19 cellular contexts compared by ENCODE assay signal in genomic region chr14:63283501-63284248, GRCh38. TPM values are rescaled to one million over a fixed set of nuclear protein-coding genes. Genes with fewer than 3 reads are reported as not detected.
DNase-seq lines count a peak whose midpoint lies in the region; ATAC-seq and TF ChIP-seq lines count a peak whose summit lies in the region.
"Had no signal": no experiment of that assay in that cellular context is flagged by ENCODE, and none has a peak within 500 bp of the region (broad histone marks: within the 10 kb centered on the region; RNA-seq: fewer than 3 reads in every experiment).

No MANE protein-coding gene starts in this region.

- no peak overlapping the region for H3K27ac ChIP-seq in CD4-positive, CD25-positive, alpha-beta regulatory T cell (ENCODE audit: insufficient read depth, low read length, poor library complexity, severe bottlenecking)
- H3K27ac ChIP-seq in muscle layer of duodenum (ENCODE audit: low read length): peak overlapping the region; percentile 7
- no peak overlapping the region for H3K27ac ChIP-seq in CD4-positive, alpha-beta T cell (ENCODE audit: low read depth, low read length)

- H3K4me3 Mint-ChIP-seq in CD4-positive, CD25-positive, alpha-beta regulatory T cell: no peak overlapping the region
- no peak overlapping the region for H3K4me3 Mint-ChIP-seq in CD4-positive, alpha-beta T cell
- H3K4me3 Mint-ChIP-seq: activated CD4-positive, alpha-beta T cell treated with anti-CD3 and anti-CD28 coated beads, Interleukin-2, amount 10 ng/mL, durations not matched to agents 24 days and 14 days; CD8-positive, alpha-beta memory T cell had no signal

- no peaks in the 10 kb centered on the region for H3K36me3 Mint-ChIP-seq in CD4-positive, CD25-positive, alpha-beta regulatory T cell
- no peaks in the 10 kb centered on the region for H3K36me3 Mint-ChIP-seq in CD4-positive, alpha-beta T cell (ENCODE audit: low read depth)
- H3K36me3 Mint-ChIP-seq: CD8-positive, alpha-beta memory T cell had no signal

- intact Hi-C loops in CD4-positive, alpha-beta T cell (cut with DNase I, micrococcal nuclease): no loop called here

- no peak for ATAC-seq in CD4-positive, CD25-positive, alpha-beta regulatory T cell (ENCODE audit: low read depth in 2 of 2)
- peak; percentile 37 for ATAC-seq in HG02588 (IDR thresholded peaks at IDR 0.05; ENCODE audit: unreplicated experiment)
- ATAC-seq in CD4-positive, alpha-beta T cell (ENCODE audit: poor library complexity): no peak
- no peak for ATAC-seq in HG03039 (IDR thresholded peaks at IDR 0.05; ENCODE audit: unreplicated experiment)

- CTCF ChIA-PET in CD4-positive, alpha-beta T cell (lab: Charles Lee): no interaction called here

- DNase-seq in CD4-positive, CD25-positive, alpha-beta regulatory T cell: no peak
- DNase-seq in adipocyte (ENCODE audit: low read depth) (no peak), NCI-H1694 (lab: John Stamatoyannopoulos, UW) (no peak), T1000 (lab: John Stamatoyannopoulos, UW) (no peak)
- DNase-seq in CD4-positive, alpha-beta T cell: no peak
- DNase-seq: activated CD4-positive, alpha-beta T cell treated with anti-CD3 and anti-CD28 coated beads, Interleukin-2, amount 10 ng/mL, durations not matched to agents 24 days and 14 days; activated CD8-positive, alpha-beta memory T cell treated with anti-CD3 and anti-CD28 coated beads, Interleukin-2, amount 50 U/mL, for 48 hours; aorta; CD8-positive, alpha-beta memory T cell; Peyer's patch; retina; stimulated activated naive CD4-positive, alpha-beta T cell; transverse colon had no signal

- H3K27me3 Mint-ChIP-seq in CD4-positive, CD25-positive, alpha-beta regulatory T cell: peaks cover 2% of the 10 kb centered on the region
- no peaks in the 10 kb centered on the region for H3K27me3 Mint-ChIP-seq in CD4-positive, alpha-beta T cell

- TF ChIP-seq CTCF in CD4-positive, alpha-beta T cell (IDR thresholded peaks at IDR 0.05): no peak

- no peak overlapping the region for H3K9ac ChIP-seq in adipocyte (ENCODE audit: low read length)

- no peaks in the 10 kb centered on the region for H3K4me1 Mint-ChIP-seq in CD4-positive, CD25-positive, alpha-beta regulatory T cell
- no peaks in the 10 kb centered on the region for H3K4me1 Mint-ChIP-seq in CD4-positive, alpha-beta T cell (ENCODE audit: low read depth)
- H3K4me1 Mint-ChIP-seq: activated CD4-positive, alpha-beta T cell treated with anti-CD3 and anti-CD28 coated beads, Interleukin-2, amount 10 ng/mL, durations not matched to agents 24 days and 14 days; CD8-positive, alpha-beta memory T cell had no signal

- no peak overlapping the region for H3K27ac Mint-ChIP-seq in CD4-positive, CD25-positive, alpha-beta regulatory T cell
- H3K27ac Mint-ChIP-seq in CD4-positive, alpha-beta T cell: no peak overlapping the region
- H3K27ac Mint-ChIP-seq: activated CD4-positive, alpha-beta T cell treated with anti-CD3 and anti-CD28 coated beads, Interleukin-2, amount 10 ng/mL, durations not matched to agents 24 days and 14 days; CD8-positive, alpha-beta memory T cell had no signal

- H3K4me1 ChIP-seq in CD4-positive, CD25-positive, alpha-beta regulatory T cell (ENCODE audit: control insufficient read depth, insufficient read depth, low read length, poor library complexity, severe bottlenecking): no peaks in the 10 kb centered on the region
- H3K4me1 ChIP-seq in adipocyte (ENCODE audit: control insufficient read depth, insufficient read depth, low read length): peaks cover 5% of the 10 kb centered on the region
- peaks cover 0 to 30% of the 10 kb centered on the region in 2 donors for H3K4me1 ChIP-seq in muscle layer of duodenum (ENCODE audit: control insufficient read depth in 1 of 2, insufficient read depth in 2 of 2, low read length in 2 of 2)
- H3K4me1 ChIP-seq: Peyer's patch had no signal

- H3K9me3 Mint-ChIP-seq in CD4-positive, CD25-positive, alpha-beta regulatory T cell: no peaks in the 10 kb centered on the region
- H3K9me3 Mint-ChIP-seq in CD4-positive, alpha-beta T cell: no peaks in the 10 kb centered on the region
- H3K9me3 Mint-ChIP-seq: activated CD4-positive, alpha-beta T cell treated with anti-CD3 and anti-CD28 coated beads, Interleukin-2, amount 10 ng/mL, durations not matched to agents 24 days and 14 days; CD8-positive, alpha-beta memory T cell had no signal

- H3K9me3 ChIP-seq in CD4-positive, CD25-positive, alpha-beta regulatory T cell (ENCODE audit: control insufficient read depth in 2 of 2, low read length in 2 of 2): no peaks in the 10 kb centered on the region
- H3K9me3 ChIP-seq in adipocyte (ENCODE audit: control insufficient read depth, low read length): no peaks in the 10 kb centered on the region
- no peaks in the 10 kb centered on the region for H3K9me3 ChIP-seq in muscle layer of duodenum (ENCODE audit: control insufficient read depth in 1 of 2, low read length in 2 of 2)
- H3K9me3 ChIP-seq in CD4-positive, alpha-beta T cell (ENCODE audit: control insufficient read depth, low read length): no peaks in the 10 kb centered on the region
- H3K9me3 ChIP-seq: Peyer's patch, transverse colon had no signal

- POLR2A ChIA-PET in CD4-positive, alpha-beta T cell (lab: Charles Lee): no interaction called here

- H3K36me3 ChIP-seq in CD4-positive, CD25-positive, alpha-beta regulatory T cell (ENCODE audit: control insufficient read depth, insufficient read depth, low read length): no peaks in the 10 kb centered on the region
- H3K36me3 ChIP-seq in adipocyte (ENCODE audit: control insufficient read depth, insufficient read depth, low read length, severe bottlenecking) (no peaks in the 10 kb centered on the region), muscle layer of duodenum (ENCODE audit: control insufficient read depth in 1 of 2, insufficient read depth in 2 of 2, low read length in 2 of 2) (peaks cover 0 to 6% of the 10 kb centered on the region in 2 donors)
- H3K36me3 ChIP-seq: Peyer's patch, transverse colon had no signal

- peaks cover 15% of the 10 kb centered on the region for H3K27me3 ChIP-seq in CD4-positive, CD25-positive, alpha-beta regulatory T cell (ENCODE audit: control insufficient read depth, insufficient read depth, low read length)
- no peaks in the 10 kb centered on the region for H3K27me3 ChIP-seq in adipocyte (replicated peaks; ENCODE audit: control insufficient read depth, insufficient read depth, low read length)
- H3K27me3 ChIP-seq in muscle layer of duodenum (ENCODE audit: low read depth, low read length): no peaks in the 10 kb centered on the region
- no peaks in the 10 kb centered on the region for H3K27me3 ChIP-seq in CD4-positive, alpha-beta T cell (ENCODE audit: control insufficient read depth, insufficient read depth, low read length)
- H3K27me3 ChIP-seq: Peyer's patch, transverse colon had no signal

- peak overlapping the region; percentile 72 for H3K4me3 ChIP-seq in CD4-positive, CD25-positive, alpha-beta regulatory T cell (ENCODE audit: low read depth, low read length)
- H3K4me3 ChIP-seq in adipocyte (ENCODE audit: low read length): peak overlapping the region; percentile 53
- peak overlapping the region; percentile 20 to 58 for H3K4me3 ChIP-seq in muscle layer of duodenum (ENCODE audit: low read depth in 1 of 2, low read length in 2 of 2)
- H3K4me3 ChIP-seq: Peyer's patch, transverse colon had no signal

RNA-seq across cellular contexts. Expression of gene GPHB5, which starts 35.1 kb away (rescaled TPM):
- not detected for total RNA-seq in CD4-positive, CD25-positive, alpha-beta regulatory T cell
- polyA plus RNA-seq in CD4-positive, CD25-positive, alpha-beta regulatory T cell: not detected
- not detected for total RNA-seq in CD4-positive, alpha-beta T cell
- total RNA-seq: activated CD4-positive, alpha-beta T cell treated with anti-CD3 and anti-CD28 coated beads, Interleukin-2, amount 10 ng/mL, durations not matched to agents 24 days and 14 days; aorta; CD8-positive, alpha-beta memory T cell; cerebellum; kidney epithelial cell; mononuclear cell; Peyer's patch; transverse colon had no signal
- polyA plus RNA-seq: aorta; CD8-positive, alpha-beta memory T cell had no signal
